Comparison of ENCODE assay signal across 17 cellular contexts in genomic region chr12:29879606-29880308, GRCh38.
"Had no signal": no experiment of that assay in that cellular context is flagged by ENCODE, and none has a peak within 500 bp of the region (broad histone marks: within the 10 kb centered on the region; RNA-seq: fewer than 3 reads in every experiment).

No MANE protein-coding gene starts in this region.

- H3K27me3 ChIP-seq: esophagus squamous epithelium, gastroesophageal sphincter, right atrium auricular region, sigmoid colon had no signal

- H3K27ac ChIP-seq: esophagus squamous epithelium, gastroesophageal sphincter, right atrium auricular region, sigmoid colon, skin epidermis had no signal

- H3K4me3 Mint-ChIP-seq: effector memory CD8-positive, alpha-beta T cell; naive thymus-derived CD8-positive, alpha-beta T cell had no signal

- H3K36me3 Mint-ChIP-seq: naive thymus-derived CD8-positive, alpha-beta T cell had no signal

- H3K4me3 ChIP-seq: esophagus squamous epithelium, gastroesophageal sphincter, mucosa of descending colon, right atrium auricular region, sigmoid colon, skin epidermis had no signal

- H3K27me3 Mint-ChIP-seq: effector memory CD8-positive, alpha-beta T cell had no signal

- H3K27ac Mint-ChIP-seq: effector memory CD8-positive, alpha-beta T cell; naive thymus-derived CD8-positive, alpha-beta T cell had no signal

- ATAC-seq: effector memory CD8-positive, alpha-beta T cell; gastroesophageal sphincter; left lobe of liver; mucosa of descending colon; naive thymus-derived CD8-positive, alpha-beta T cell had no signal

- H3K4me1 Mint-ChIP-seq: naive thymus-derived CD8-positive, alpha-beta T cell had no signal

- H3K36me3 ChIP-seq: esophagus squamous epithelium, gastroesophageal sphincter, right atrium auricular region, sigmoid colon had no signal

- DNase-seq: cortex of kidney; effector memory CD8-positive, alpha-beta T cell; esophagus squamous epithelium; foreskin fibroblast; glutamatergic neuron; islet precursor cell; mammary epithelial cell; mucosa of descending colon; naive thymus-derived CD8-positive, alpha-beta T cell; sigmoid colon; stimulated activated CD4-positive, alpha-beta T cell treated with anti-CD3 and anti-CD28 coated beads, Interleukin-12 subunit alpha, Interleukin-12 subunit beta, amount 100 ng/mL, for 4 hours; stimulated activated naive CD4-positive, alpha-beta T cell; trophoblast cell had no signal

- H3K4me1 ChIP-seq: right atrium auricular region, sigmoid colon had no signal
